ENCODE assay signal across 10 cellular contexts in the genomic region with DNA sequence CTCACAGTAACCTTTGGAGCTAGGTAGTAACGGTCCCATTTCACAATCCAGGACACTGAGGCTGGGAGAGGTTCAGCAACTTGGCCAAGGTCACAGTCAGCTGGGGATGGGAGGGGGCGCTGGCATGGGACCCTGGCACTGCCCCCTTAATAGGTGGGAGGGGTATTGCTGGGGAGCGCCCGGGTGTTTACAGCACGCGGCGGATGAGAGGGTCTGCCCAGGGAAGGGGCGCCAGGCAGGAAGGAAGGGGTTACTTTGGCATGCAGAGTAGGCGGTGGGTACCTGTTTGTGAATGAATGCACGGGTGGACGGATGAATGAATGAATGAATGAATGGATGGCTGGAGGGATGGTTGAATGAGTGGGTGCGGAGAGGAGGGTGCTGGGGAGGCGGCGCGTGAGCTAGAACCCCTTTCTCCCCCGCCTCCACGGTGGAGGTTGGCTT. TPM values are rescaled to one million over a fixed set of nuclear protein-coding genes. Genes with fewer than 3 reads are reported as not detected.
DNase-seq lines count a peak whose midpoint lies in the region; TF ChIP-seq lines count a peak whose summit lies in the region.
"Had no signal": no experiment of that assay in that cellular context is flagged by ENCODE, and none has a peak within 500 bp of the region (broad histone marks: within the 10 kb centered on the region; RNA-seq: fewer than 3 reads in every experiment).

No MANE protein-coding gene starts in this region.

- intact Hi-C loops in Caco-2 (cut with micrococcal nuclease; ENCODE audit: unreplicated experiment): no loop called here
- intact Hi-C loops in esophagus muscularis mucosa (cut with DNase I): no loop called here
- intact Hi-C loops in sigmoid colon (cut with DNase I): no loop called here

- H3K4me2 ChIP-seq in GM23248 (ENCODE audit: unreplicated experiment): no peak overlapping the region

- H3K9ac ChIP-seq in GM23248: no peak overlapping the region

- no peaks in the 10 kb centered on the region for H3K79me2 ChIP-seq in GM23248 (ENCODE audit: insufficient read depth)

- 14% methylated on average over 12 of the region's 17 CpGs for WGBS in esophagus muscularis mucosa
- WGBS in sigmoid colon, 2 donors: 9% methylated on average over 17 of the region's 17 CpGs
- WGBS in GM23248 (ENCODE audit: low coverage in 1 of 2, low lambda C conversion rate in 2 of 2, missing lambda C conversion rate in 2 of 2), 2 experiments: 16 to 21% methylated on average over 12 to 17 of the region's 17 CpGs

- H3K4me3 ChIP-seq in Caco-2 (ENCODE audit: low read depth, low read length) (peak overlapping the region; percentile 17), SJCRH30 (peak overlapping the region; percentile 46), esophagus muscularis mucosa (peak overlapping the region; percentile 53 to 63 (median 60)), sigmoid colon (peak overlapping the region; percentile 8 to 69 (median 64)), GM23248 (no peak overlapping the region)

- H2AFZ ChIP-seq in GM23248: no peak overlapping the region

- H3K27me3 Mint-ChIP-seq in Caco-2 (ENCODE audit: insufficient read depth, unreplicated experiment): peaks cover 11% of the 10 kb centered on the region

- TF ChIP-seq POLR2A in esophagus muscularis mucosa (IDR thresholded peaks at IDR 0.05; ENCODE audit: low read depth) (no peak), sigmoid colon (IDR thresholded peaks at IDR 0.05) (no peak)

- no peaks in the 10 kb centered on the region for H4K20me1 ChIP-seq in GM23248 (ENCODE audit: insufficient read depth)

- TF ChIP-seq EP300 in esophagus muscularis mucosa (IDR thresholded peaks at IDR 0.05) (no peak), sigmoid colon (IDR thresholded peaks at IDR 0.05) (no peak)

- H3K27ac ChIP-seq in SJCRH30: no peak overlapping the region
- H3K27ac ChIP-seq in esophagus muscularis mucosa (replicated peaks in 1 of 4): no peak overlapping the region
- no peak overlapping the region for H3K27ac ChIP-seq in sigmoid colon
- H3K27ac ChIP-seq in GM23248: no peak overlapping the region
- H3K27ac ChIP-seq: pancreas had no signal

- DNase-seq in Caco-2 (no peak), SJCRH30 (no peak), esophagus muscularis mucosa (ENCODE audit: extremely low spot score) (no peak), sigmoid colon (no peak), HCEC 1CT (no peak), GM23248 (no peak)
- no peak for DNase-seq in activated CD4-positive, alpha-beta T cell treated with anti-CD3 and anti-CD28 coated beads, Interleukin-2, amount 50 U/mL, for 4 hours
- DNase-seq: T-helper 1 cell had no signal

- BruUV-seq in Caco-2 (replicated peaks; lab: Mats Ljungman, UMichigan): no TSS peak

- TF ChIP-seq CTCF in Caco-2 (IDR thresholded peaks at IDR 0.05; ENCODE audit: insufficient read depth in 1 of 2, low read depth in 1 of 2, low read length in 1 of 2, severe bottlenecking in 1 of 2, unreplicated experiment in 1 of 2) (no peak), esophagus muscularis mucosa (IDR thresholded peaks at IDR 0.05) (no peak), sigmoid colon (IDR thresholded peaks at IDR 0.05) (no peak)

- H3K9me3 ChIP-seq in Caco-2: no peaks in the 10 kb centered on the region
- no peaks in the 10 kb centered on the region for H3K9me3 ChIP-seq in SJCRH30 (replicated peaks)
- no peaks in the 10 kb centered on the region for H3K9me3 ChIP-seq in esophagus muscularis mucosa
- no peaks in the 10 kb centered on the region for H3K9me3 ChIP-seq in sigmoid colon
- H3K9me3 ChIP-seq in GM23248 (ENCODE audit: low read depth): no peaks in the 10 kb centered on the region
- H3K9me3 ChIP-seq: pancreas had no signal

- CTCF ChIA-PET in Caco-2 (lab: Charles Lee): no interaction called here

- H3K36me3 ChIP-seq in Caco-2 (ENCODE audit: control insufficient read depth, insufficient read depth, low read length): no peaks in the 10 kb centered on the region
- no peaks in the 10 kb centered on the region for H3K36me3 ChIP-seq in SJCRH30
- no peaks in the 10 kb centered on the region for H3K36me3 ChIP-seq in esophagus muscularis mucosa
- H3K36me3 ChIP-seq in sigmoid colon: no peaks in the 10 kb centered on the region
- H3K36me3 ChIP-seq in GM23248 (ENCODE audit: low read depth): no peaks in the 10 kb centered on the region
- H3K36me3 ChIP-seq: pancreas had no signal

- H3K27ac Mint-ChIP-seq in Caco-2 (ENCODE audit: unreplicated experiment): no peak overlapping the region

- in situ Hi-C loops in GM23248 (cut with MboI): no loop called here

- no peaks in the 10 kb centered on the region for H3K9me2 ChIP-seq in GM23248 (ENCODE audit: insufficient read depth)

- H3K4me3 Mint-ChIP-seq in Caco-2 (ENCODE audit: unreplicated experiment): peak overlapping the region; percentile 68

- H3K4me1 ChIP-seq in Caco-2 (no peaks in the 10 kb centered on the region; the same call in 1 of the 2 replicates), SJCRH30 (peaks cover 20% of the 10 kb centered on the region), esophagus muscularis mucosa (peaks cover 18 to 31% (median 22%) of the 10 kb centered on the region in 4 donors), sigmoid colon (peaks cover 0 to 27% (median 20%) of the 10 kb centered on the region in 4 donors), GM23248 (ENCODE audit: insufficient read depth) (no peaks in the 10 kb centered on the region)
- H3K4me1 ChIP-seq: pancreas had no signal

- no peaks in the 10 kb centered on the region for H3F3A ChIP-seq in GM23248 (ENCODE audit: insufficient read depth)

- H3K27me3 ChIP-seq in Caco-2 (replicated peaks; ENCODE audit: control insufficient read depth, insufficient read depth, low read length) (no peaks in the 10 kb centered on the region; the same call in 1 of the 2 replicates), SJCRH30 (peaks cover 3% of the 10 kb centered on the region; the same call in 1 of the 2 replicates), esophagus muscularis mucosa (peaks cover 3 to 53% (median 7%) of the 10 kb centered on the region in 4 donors), sigmoid colon (peaks cover 0 to 9% (median 0%) of the 10 kb centered on the region in 3 donors), GM23248 (replicated peaks; ENCODE audit: insufficient read depth) (peaks cover 16% of the 10 kb centered on the region)
- H3K27me3 ChIP-seq: pancreas had no signal

- no peaks in the 10 kb centered on the region for H3K4me1 Mint-ChIP-seq in Caco-2 (ENCODE audit: low read depth, unreplicated experiment)

- POLR2A ChIA-PET in Caco-2 (lab: Charles Lee): no interaction called here

- H3K9me3 Mint-ChIP-seq in Caco-2 (ENCODE audit: unreplicated experiment): no peaks in the 10 kb centered on the region

- H3K36me3 Mint-ChIP-seq in Caco-2 (ENCODE audit: insufficient read depth, unreplicated experiment): no peaks in the 10 kb centered on the region

RNA-seq across cellular contexts. Expression of a gene that starts 0.6 kb away (rescaled TPM):
- total RNA-seq in Caco-2 (2022) (0.14 and 0.39 TPM in 2 replicates), esophagus muscularis mucosa (1 to 10 TPM; 2.1 to 5.0 (median 3.1) TPM), sigmoid colon (1 to 10 TPM in 3 of 4 donors, under 1 TPM in 1; 0.99 to 6.9 (median 3.1) TPM)
- total RNA-seq in SJCRH30 (2014; rRNA removed; shearing (Covaris generic)): 0.76 and 1.4 TPM in 2 replicates
- polyA plus RNA-seq in sigmoid colon (under 1 TPM in 1 of 3 donors, not detected in 2; 0.66 TPM), GM23248 (2016; fragmentation: Nextera tagmentation; extraction: Ambion mirVana) (0.09 TPM in 1 of 2 replicates, not detected in the other)
- total RNA-seq in GM23248 (2014; rRNA removed; shearing (Covaris generic)): 0.22 TPM in 1 of 2 replicates, not detected in the other
- total RNA-seq: Daoy had no signal

RNA-seq across cellular contexts. Expression of a gene that starts 48.9 kb away (rescaled TPM):
- total RNA-seq in Caco-2 (2022) (140 and 152 TPM in 2 replicates), esophagus muscularis mucosa (10 to 100 TPM; 57.7 to 70.5 (median 65.4) TPM), sigmoid colon (10 to 100 TPM; 44.8 to 61.7 (median 57.8) TPM)
- 79.4 and 80.8 TPM in 2 replicates for total RNA-seq in SJCRH30 (2014; rRNA removed; shearing (Covaris generic))
- polyA plus RNA-seq in sigmoid colon (10 to 100 TPM; 88.9 to 96.4 (median 91.3) TPM), GM23248 (2016; fragmentation: Nextera tagmentation; extraction: Ambion mirVana) (123 and 130 TPM in 2 replicates)
- 35.5 and 48.3 TPM in 2 replicates for total RNA-seq in GM23248 (2014; rRNA removed; shearing (Covaris generic))
